Comparison of ENCODE assay signal across 1 cellular context in the genomic region with DNA sequence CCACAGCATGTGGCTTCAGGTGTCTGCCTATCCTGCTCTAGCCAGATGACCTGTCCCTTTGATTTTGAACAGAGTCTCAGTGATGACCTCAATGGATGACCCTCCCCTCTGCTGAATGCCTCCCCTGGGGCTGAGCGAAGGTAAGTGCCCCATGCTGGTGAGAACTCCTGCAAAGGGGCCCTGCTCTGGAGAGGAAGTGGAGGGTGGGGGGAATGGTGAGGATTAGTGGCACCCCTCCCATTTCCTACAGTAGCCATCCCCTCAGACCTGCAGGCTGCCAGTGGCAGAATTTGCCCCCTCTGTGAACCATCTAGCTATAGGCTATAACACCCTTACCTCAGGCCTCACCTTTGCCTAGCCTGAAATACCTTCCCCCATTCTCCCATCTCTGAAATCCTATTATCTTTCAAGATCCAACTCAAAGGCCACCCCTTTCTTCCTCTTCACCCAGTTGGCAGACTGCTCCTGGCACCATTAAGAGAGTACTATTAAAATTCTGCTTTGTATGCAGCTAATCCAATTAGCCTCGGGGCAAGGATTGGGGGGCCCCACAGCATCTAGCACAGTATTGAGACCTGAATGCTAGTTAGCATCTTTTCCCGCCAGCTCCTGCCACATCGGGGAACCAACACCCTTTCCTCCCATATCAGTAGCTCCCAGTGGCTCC.
TF ChIP-seq lines count a peak whose summit lies in the region.

No MANE protein-coding gene starts in this region.

TF ChIP-seq in SK-N-SH treated with all-trans-retinoic acid at 6 μM for 48 hours, 23 proteins besides CTCF, POLR2A, EP300 and RAD21:
- TF ChIP-seq CSDC2 (CRISPR knock-in tag; IDR thresholded peaks at IDR 0.05) (no peak), ZNF70 (CRISPR knock-in tag; IDR thresholded peaks at IDR 0.05) (no peak), ZFP3 (CRISPR knock-in tag; IDR thresholded peaks at IDR 0.05) (no peak), ZFP30 (CRISPR knock-in tag; IDR thresholded peaks at IDR 0.05) (no peak), ZNF565 (CRISPR knock-in tag; conservative IDR thresholded peaks at IDR 0.05; ENCODE audit: low read depth) (no peak), ISL1 (CRISPR knock-in tag; IDR thresholded peaks at IDR 0.05) (no peak)
